Comparison of ENCODE assay signal across 1 cellular context in the genomic region with DNA sequence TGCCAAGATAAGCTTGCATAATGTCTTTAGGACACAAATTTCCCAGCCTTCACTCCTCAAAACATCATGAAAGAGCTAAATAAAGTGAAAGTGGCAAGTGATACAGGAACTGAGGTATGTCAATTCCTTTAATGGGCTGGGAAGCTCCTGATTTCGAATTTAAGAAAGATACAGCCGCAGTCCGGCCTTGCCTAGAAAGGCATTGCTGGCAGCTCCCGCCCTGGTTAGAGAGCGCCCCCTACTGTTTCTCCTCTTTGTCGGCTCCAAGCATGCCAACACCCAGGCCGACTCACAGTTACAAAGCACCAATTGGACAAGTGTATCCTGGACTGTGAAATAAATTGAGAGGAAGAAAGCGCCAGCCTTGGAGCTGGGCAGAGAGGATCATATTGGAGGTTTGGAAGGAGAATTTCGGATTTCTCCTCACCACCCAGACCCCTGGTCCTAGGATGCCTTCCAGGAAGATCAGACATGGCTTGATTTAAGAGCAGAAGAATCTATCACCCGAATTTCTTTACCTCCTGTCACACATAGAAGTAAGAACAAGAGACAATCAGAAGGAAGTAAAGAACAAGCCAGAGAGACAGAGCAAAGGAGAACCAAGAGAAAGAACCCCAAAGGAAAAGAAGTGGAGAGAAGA.
A peak's percentile ranks its signal among the peaks of the same experiment; 100 is the strongest.
TF ChIP-seq lines count a peak whose summit lies in the region.

No MANE protein-coding gene starts in this region.

TF ChIP-seq in K562, 482 proteins besides CTCF, POLR2A, EP300 and RAD21 (continued from another document and continues in another):
- TF ChIP-seq PCBP1 (IDR thresholded peaks at IDR 0.05; ENCODE audit: low read depth, low read length, poor library complexity, severe bottlenecking): no peak
- no peak for TF ChIP-seq RBM39 (optimal IDR thresholded peaks at IDR 0.05; ENCODE audit: low read depth, low read length)
- no peak for TF ChIP-seq BRF1 (IDR thresholded peaks at IDR 0.05; ENCODE audit: borderline replicate concordance, extremely low read depth, insufficient read length)
- TF ChIP-seq, protein P1, sequence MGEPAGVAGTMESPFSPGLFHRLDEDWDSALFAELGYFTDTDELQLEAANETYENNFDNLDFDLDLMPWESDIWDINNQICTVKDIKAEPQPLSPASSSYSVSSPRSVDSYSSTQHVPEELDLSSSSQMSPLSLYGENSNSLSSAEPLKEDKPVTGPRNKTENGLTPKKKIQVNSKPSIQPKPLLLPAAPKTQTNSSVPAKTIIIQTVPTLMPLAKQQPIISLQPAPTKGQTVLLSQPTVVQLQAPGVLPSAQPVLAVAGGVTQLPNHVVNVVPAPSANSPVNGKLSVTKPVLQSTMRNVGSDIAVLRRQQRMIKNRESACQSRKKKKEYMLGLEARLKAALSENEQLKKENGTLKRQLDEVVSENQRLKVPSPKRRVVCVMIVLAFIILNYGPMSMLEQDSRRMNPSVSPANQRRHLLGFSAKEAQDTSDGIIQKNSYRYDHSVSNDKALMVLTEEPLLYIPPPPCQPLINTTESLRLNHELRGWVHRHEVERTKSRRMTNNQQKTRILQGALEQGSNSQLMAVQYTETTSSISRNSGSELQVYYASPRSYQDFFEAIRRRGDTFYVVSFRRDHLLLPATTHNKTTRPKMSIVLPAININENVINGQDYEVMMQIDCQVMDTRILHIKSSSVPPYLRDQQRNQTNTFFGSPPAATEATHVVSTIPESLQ (CRISPR knock-in tag; IDR thresholded peaks at IDR 0.05): no peak
- no peak for TF ChIP-seq TBP (optimal IDR thresholded peaks at IDR 0.05; ENCODE audit: low read depth, low read length)
- TF ChIP-seq MCM5 (IDR thresholded peaks at IDR 0.05; ENCODE audit: low read depth): no peak
- no peak for TF ChIP-seq ZNF174 (CRISPR knock-in tag; IDR thresholded peaks at IDR 0.05)
- TF ChIP-seq RBM14 (IDR thresholded peaks at IDR 0.05; ENCODE audit: borderline replicate concordance, insufficient read depth, low read depth, low read length): no peak
- TF ChIP-seq ZNF764 (CRISPR knock-in tag; IDR thresholded peaks at IDR 0.05; ENCODE audit: low read depth): no peak
- TF ChIP-seq L3MBTL2 (IDR thresholded peaks at IDR 0.05): peak; percentile 20; the same call in 1 of the 2 replicates
- TF ChIP-seq, protein P2, sequence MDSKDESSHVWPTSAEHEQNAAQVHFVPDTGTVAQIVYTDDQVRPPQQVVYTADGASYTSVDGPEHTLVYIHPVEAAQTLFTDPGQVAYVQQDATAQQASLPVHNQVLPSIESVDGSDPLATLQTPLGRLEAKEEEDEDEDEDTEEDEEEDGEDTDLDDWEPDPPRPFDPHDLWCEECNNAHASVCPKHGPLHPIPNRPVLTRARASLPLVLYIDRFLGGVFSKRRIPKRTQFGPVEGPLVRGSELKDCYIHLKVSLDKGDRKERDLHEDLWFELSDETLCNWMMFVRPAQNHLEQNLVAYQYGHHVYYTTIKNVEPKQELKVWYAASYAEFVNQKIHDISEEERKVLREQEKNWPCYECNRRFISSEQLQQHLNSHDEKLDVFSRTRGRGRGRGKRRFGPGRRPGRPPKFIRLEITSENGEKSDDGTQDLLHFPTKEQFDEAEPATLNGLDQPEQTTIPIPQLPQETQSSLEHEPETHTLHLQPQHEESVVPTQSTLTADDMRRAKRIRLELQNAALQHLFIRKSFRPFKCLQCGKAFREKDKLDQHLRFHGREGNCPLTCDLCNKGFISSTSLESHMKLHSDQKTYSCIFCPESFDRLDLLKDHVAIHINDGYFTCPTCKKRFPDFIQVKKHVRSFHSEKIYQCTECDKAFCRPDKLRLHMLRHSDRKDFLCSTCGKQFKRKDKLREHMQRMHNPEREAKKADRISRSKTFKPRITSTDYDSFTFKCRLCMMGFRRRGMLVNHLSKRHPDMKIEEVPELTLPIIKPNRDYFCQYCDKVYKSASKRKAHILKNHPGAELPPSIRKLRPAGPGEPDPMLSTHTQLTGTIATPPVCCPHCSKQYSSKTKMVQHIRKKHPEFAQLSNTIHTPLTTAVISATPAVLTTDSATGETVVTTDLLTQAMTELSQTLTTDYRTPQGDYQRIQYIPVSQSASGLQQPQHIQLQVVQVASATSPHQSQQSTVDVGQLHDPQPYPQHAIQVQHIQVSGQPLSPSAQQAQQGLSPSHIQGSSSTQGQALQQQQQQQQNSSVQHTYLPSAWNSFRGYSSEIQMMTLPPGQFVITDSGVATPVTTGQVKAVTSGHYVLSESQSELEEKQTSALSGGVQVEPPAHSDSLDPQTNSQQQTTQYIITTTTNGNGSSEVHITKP (IDR thresholded peaks at IDR 0.05; ENCODE audit: partially characterized antibody): no peak
- TF ChIP-seq FOS (IDR thresholded peaks at IDR 0.05; ENCODE audit: extremely low read depth, insufficient read length): no peak
- TF ChIP-seq HDAC3 (IDR thresholded peaks at IDR 0.05; ENCODE audit: borderline replicate concordance, partially characterized antibody): no peak
- TF ChIP-seq ZNF274 (IDR thresholded peaks at IDR 0.05; ENCODE audit: borderline replicate concordance, low read depth, low read length): no peak
- TF ChIP-seq MAFK (IDR thresholded peaks at IDR 0.05; ENCODE audit: low read length): no peak
- no peak for TF ChIP-seq RBFOX2 (IDR thresholded peaks at IDR 0.05; ENCODE audit: low read depth, low read length)
- no peak for TF ChIP-seq ZNF217 (CRISPR knock-in tag; IDR thresholded peaks at IDR 0.05)
- no peak for TF ChIP-seq RFX5 (IDR thresholded peaks at IDR 0.05; ENCODE audit: low read depth, low read length)
- TF ChIP-seq HCFC1 (IDR thresholded peaks at IDR 0.05; ENCODE audit: low read depth, low read length): no peak
- no peak for TF ChIP-seq SIN3B (IDR thresholded peaks at IDR 0.05; ENCODE audit: low read depth)
- TF ChIP-seq ELF2 (CRISPR knock-in tag; IDR thresholded peaks at IDR 0.05): no peak
- TF ChIP-seq, protein P3, sequence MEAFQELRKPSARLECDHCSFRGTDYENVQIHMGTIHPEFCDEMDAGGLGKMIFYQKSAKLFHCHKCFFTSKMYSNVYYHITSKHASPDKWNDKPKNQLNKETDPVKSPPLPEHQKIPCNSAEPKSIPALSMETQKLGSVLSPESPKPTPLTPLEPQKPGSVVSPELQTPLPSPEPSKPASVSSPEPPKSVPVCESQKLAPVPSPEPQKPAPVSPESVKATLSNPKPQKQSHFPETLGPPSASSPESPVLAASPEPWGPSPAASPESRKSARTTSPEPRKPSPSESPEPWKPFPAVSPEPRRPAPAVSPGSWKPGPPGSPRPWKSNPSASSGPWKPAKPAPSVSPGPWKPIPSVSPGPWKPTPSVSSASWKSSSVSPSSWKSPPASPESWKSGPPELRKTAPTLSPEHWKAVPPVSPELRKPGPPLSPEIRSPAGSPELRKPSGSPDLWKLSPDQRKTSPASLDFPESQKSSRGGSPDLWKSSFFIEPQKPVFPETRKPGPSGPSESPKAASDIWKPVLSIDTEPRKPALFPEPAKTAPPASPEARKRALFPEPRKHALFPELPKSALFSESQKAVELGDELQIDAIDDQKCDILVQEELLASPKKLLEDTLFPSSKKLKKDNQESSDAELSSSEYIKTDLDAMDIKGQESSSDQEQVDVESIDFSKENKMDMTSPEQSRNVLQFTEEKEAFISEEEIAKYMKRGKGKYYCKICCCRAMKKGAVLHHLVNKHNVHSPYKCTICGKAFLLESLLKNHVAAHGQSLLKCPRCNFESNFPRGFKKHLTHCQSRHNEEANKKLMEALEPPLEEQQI (IDR thresholded peaks at IDR 0.05): 0 out of 2 replicates have a peak, but pooled peaks have one; percentile 54
- no peak for TF ChIP-seq ARHGAP35 (IDR thresholded peaks at IDR 0.05; ENCODE audit: partially characterized antibody)
- TF ChIP-seq KLF6 (CRISPR knock-in tag; IDR thresholded peaks at IDR 0.05; ENCODE audit: borderline replicate concordance): no peak
- no peak for TF ChIP-seq RBM25 (IDR thresholded peaks at IDR 0.05; ENCODE audit: low read depth, low read length, severe bottlenecking)
- TF ChIP-seq PPARD (CRISPR knock-in tag; IDR thresholded peaks at IDR 0.05): no peak
- TF ChIP-seq, protein P4, sequence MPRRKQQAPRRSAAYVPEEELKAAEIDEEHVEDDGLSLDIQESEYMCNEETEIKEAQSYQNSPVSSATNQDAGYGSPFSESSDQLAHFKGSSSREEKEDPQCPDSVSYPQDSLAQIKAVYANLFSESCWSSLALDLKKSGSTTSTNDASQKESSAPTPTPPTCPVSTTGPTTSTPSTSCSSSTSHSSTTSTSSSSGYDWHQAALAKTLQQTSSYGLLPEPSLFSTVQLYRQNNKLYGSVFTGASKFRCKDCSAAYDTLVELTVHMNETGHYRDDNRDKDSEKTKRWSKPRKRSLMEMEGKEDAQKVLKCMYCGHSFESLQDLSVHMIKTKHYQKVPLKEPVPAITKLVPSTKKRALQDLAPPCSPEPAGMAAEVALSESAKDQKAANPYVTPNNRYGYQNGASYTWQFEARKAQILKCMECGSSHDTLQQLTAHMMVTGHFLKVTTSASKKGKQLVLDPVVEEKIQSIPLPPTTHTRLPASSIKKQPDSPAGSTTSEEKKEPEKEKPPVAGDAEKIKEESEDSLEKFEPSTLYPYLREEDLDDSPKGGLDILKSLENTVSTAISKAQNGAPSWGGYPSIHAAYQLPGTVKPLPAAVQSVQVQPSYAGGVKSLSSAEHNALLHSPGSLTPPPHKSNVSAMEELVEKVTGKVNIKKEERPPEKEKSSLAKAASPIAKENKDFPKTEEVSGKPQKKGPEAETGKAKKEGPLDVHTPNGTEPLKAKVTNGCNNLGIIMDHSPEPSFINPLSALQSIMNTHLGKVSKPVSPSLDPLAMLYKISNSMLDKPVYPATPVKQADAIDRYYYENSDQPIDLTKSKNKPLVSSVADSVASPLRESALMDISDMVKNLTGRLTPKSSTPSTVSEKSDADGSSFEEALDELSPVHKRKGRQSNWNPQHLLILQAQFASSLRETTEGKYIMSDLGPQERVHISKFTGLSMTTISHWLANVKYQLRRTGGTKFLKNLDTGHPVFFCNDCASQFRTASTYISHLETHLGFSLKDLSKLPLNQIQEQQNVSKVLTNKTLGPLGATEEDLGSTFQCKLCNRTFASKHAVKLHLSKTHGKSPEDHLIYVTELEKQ (CRISPR knock-in tag; IDR thresholded peaks at IDR 0.05): no peak
- no peak for TF ChIP-seq COPS2 (conservative IDR thresholded peaks at IDR 0.05)
- peak; percentile 73 for TF ChIP-seq SMC3 (conservative IDR thresholded peaks at IDR 0.05; ENCODE audit: insufficient read depth, low read depth, low read length)
- no peak for TF ChIP-seq MXI1 (IDR thresholded peaks at IDR 0.05; ENCODE audit: low read depth, low read length)
- no peak for TF ChIP-seq CBFA2T2 (conservative IDR thresholded peaks at IDR 0.05)
- TF ChIP-seq TCF7 (IDR thresholded peaks at IDR 0.05; ENCODE audit: borderline replicate concordance): no peak
- peak; percentile 57; the same call in 1 of the 2 replicates for TF ChIP-seq RB1 (IDR thresholded peaks at IDR 0.05; ENCODE audit: low read depth)
- TF ChIP-seq ZC3H11A (IDR thresholded peaks at IDR 0.05; ENCODE audit: low read depth, low read length): no peak
- no peak for TF ChIP-seq EGR1 (conservative IDR thresholded peaks at IDR 0.05)
- TF ChIP-seq ATF1 (CRISPR knock-in tag; IDR thresholded peaks at IDR 0.05): no peak
- 0 out of 2 replicates have a peak, but pooled peaks have one; percentile 8 for TF ChIP-seq ATF1 (tag; IDR thresholded peaks at IDR 0.05)
- TF ChIP-seq KAT8 (IDR thresholded peaks at IDR 0.05; ENCODE audit: low read depth): no peak
- TF ChIP-seq POLR2G (IDR thresholded peaks at IDR 0.05; ENCODE audit: low read depth, low read length): no peak
- no peak for TF ChIP-seq ZNF134 (CRISPR knock-in tag; conservative IDR thresholded peaks at IDR 0.05)
- no peak for TF ChIP-seq ZNF507 (tag; conservative IDR thresholded peaks at IDR 0.05)
- TF ChIP-seq ZNF316 (IDR thresholded peaks at IDR 0.05): no peak
- TF ChIP-seq ZC3H8 (IDR thresholded peaks at IDR 0.05): no peak
- TF ChIP-seq STAT5B (CRISPR knock-in tag; IDR thresholded peaks at IDR 0.05): no peak
- TF ChIP-seq ZNF785 (CRISPR knock-in tag; IDR thresholded peaks at IDR 0.05): no peak
- TF ChIP-seq, protein P5, sequence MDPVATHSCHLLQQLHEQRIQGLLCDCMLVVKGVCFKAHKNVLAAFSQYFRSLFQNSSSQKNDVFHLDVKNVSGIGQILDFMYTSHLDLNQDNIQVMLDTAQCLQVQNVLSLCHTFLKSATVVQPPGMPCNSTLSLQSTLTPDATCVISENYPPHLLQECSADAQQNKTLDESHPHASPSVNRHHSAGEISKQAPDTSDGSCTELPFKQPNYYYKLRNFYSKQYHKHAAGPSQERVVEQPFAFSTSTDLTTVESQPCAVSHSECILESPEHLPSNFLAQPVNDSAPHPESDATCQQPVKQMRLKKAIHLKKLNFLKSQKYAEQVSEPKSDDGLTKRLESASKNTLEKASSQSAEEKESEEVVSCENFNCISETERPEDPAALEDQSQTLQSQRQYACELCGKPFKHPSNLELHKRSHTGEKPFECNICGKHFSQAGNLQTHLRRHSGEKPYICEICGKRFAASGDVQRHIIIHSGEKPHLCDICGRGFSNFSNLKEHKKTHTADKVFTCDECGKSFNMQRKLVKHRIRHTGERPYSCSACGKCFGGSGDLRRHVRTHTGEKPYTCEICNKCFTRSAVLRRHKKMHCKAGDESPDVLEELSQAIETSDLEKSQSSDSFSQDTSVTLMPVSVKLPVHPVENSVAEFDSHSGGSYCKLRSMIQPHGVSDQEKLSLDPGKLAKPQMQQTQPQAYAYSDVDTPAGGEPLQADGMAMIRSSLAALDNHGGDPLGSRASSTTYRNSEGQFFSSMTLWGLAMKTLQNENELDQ (CRISPR knock-in tag; IDR thresholded peaks at IDR 0.05; ENCODE audit: borderline replicate concordance): no peak
- TF ChIP-seq ARID1B (IDR thresholded peaks at IDR 0.05): no peak
- no peak for TF ChIP-seq ARID2 (IDR thresholded peaks at IDR 0.05)
- no peak; the same call in 1 of the 2 replicates for TF ChIP-seq TEAD4 (IDR thresholded peaks at IDR 0.05; ENCODE audit: low read length)
- no peak for TF ChIP-seq TEAD4 (CRISPR knock-in tag; IDR thresholded peaks at IDR 0.05; ENCODE audit: borderline replicate concordance)
- TF ChIP-seq TAF15 (IDR thresholded peaks at IDR 0.05; ENCODE audit: low read depth, low read length): no peak
- peak; percentile 37 to 39; a peak in 1 of 4 replicates for TF ChIP-seq MAZ (CRISPR knock-in tag; conservative IDR thresholded peaks at IDR 0.05 in 1 of 2, IDR thresholded peaks at IDR 0.05 in 1 of 2)
- TF ChIP-seq NCOA2 (IDR thresholded peaks at IDR 0.05; ENCODE audit: partially characterized antibody in 2 of 2): no peak
- TF ChIP-seq POLR2AphosphoS2 (IDR thresholded peaks at IDR 0.05; ENCODE audit: low read length): no peak
- TF ChIP-seq JUND (IDR thresholded peaks at IDR 0.05; ENCODE audit: borderline replicate concordance, low read depth, low read length): peak; percentile 51
- TF ChIP-seq JUND (tag; IDR thresholded peaks at IDR 0.05; ENCODE audit: borderline replicate concordance, low read depth, low read length): peak; percentile 38; the same call in 1 of the 3 replicates
- TF ChIP-seq SMAD2 (IDR thresholded peaks at IDR 0.05; ENCODE audit: low read depth, low read length): no peak
- TF ChIP-seq PHTF2 (CRISPR knock-in tag; IDR thresholded peaks at IDR 0.05): no peak
- TF ChIP-seq PTTG1 (tag; IDR thresholded peaks at IDR 0.05; ENCODE audit: low read depth): no peak
- TF ChIP-seq HDAC6 (IDR thresholded peaks at IDR 0.05; ENCODE audit: low read depth, low read length): no peak
- TF ChIP-seq ZBTB8A (IDR thresholded peaks at IDR 0.05; ENCODE audit: partially characterized antibody): no peak
